2 cellular contexts compared by ENCODE assay signal in the genomic region with DNA sequence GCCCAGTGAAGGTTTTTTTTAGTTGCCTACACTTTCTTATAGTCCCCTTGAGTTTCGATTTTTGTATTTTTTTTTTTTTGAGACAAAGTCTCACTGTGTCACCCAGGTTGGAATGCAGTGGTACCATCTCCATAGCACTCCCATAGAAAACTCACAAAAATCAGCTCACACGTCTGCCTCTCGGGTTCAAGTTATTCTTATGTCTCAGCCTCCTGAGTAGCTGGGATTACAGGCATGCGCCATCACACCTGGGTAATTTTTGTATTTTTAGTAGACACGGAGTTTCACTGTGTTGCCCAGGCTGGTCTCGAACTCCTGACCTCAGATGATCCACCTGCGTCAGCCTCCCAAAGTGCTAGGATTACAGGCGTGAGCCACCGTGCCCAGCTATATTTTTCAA. TPM values are rescaled to one million over a fixed set of nuclear protein-coding genes. Genes with fewer than 3 reads are reported as not detected.
"Had no signal": no experiment of that assay in that cellular context is flagged by ENCODE, and none has a peak within 500 bp of the region (broad histone marks: within the 10 kb centered on the region; RNA-seq: fewer than 3 reads in every experiment).

No MANE protein-coding gene starts in this region.

RNA-seq across cellular contexts. Expression of gene PPP1R3G, which starts 24.7 kb away (rescaled TPM):
- polyA plus RNA-seq: naive thymus-derived CD8-positive, alpha-beta T cell; neural cell had no signal
